1 cellular context compared by ENCODE assay signal in the genomic region with DNA sequence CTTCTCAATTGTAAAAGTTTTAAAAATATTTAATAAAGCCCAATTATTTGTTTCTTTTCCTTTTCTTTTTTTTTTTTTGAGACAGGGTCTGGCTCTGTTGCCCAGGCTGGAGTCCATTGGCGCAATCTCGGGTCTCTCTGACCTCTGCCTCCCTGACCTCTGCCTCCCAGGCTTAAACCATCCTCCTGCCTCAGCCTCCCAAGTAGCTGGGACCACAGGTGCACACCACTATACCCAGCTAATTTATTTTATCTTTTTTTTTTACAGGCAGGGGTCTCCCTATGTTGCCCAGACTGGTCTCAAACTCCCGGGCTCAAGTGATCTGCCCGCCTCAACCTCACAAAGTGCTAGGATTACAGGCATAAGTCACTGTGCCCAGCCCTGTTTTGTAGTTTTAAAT.
TF ChIP-seq lines count a peak whose summit lies in the region.

No MANE protein-coding gene starts in this region.

TF ChIP-seq in GM23338, 12 proteins besides CTCF, POLR2A, EP300 and RAD21 (continued from another document):
- TF ChIP-seq CREB1 (CRISPR knock-in tag; IDR thresholded peaks at IDR 0.05; ENCODE audit: low read depth) (no peak), ZNF331 (CRISPR knock-in tag; IDR thresholded peaks at IDR 0.05; ENCODE audit: low read depth) (no peak)
TF ChIP-seq in GM23338: peak in this region for 0.
